In genomic region chr9:91047993-91048607, GRCh38 we compare ENCODE assay signal across 10 cellular contexts.
A peak's percentile ranks its signal among the peaks of the same experiment; 100 is the strongest.
DNase-seq lines count a peak whose midpoint lies in the region; ATAC-seq and TF ChIP-seq lines count a peak whose summit lies in the region.
"Had no signal": no experiment of that assay in that cellular context is flagged by ENCODE, and none has a peak within 500 bp of the region (broad histone marks: within the 10 kb centered on the region; RNA-seq: fewer than 3 reads in every experiment).

No MANE protein-coding gene starts in this region.

- H3K27me3 ChIP-seq in right atrium auricular region (no peaks in the 10 kb centered on the region), heart right ventricle (peaks cover 0 to 23% (median 5%) of the 10 kb centered on the region in 7 donors), H7 (ENCODE audit: control insufficient read depth, insufficient read depth, low read length) (no peaks in the 10 kb centered on the region)

- H3K4me3 ChIP-seq in right atrium auricular region (no peak overlapping the region), heart right ventricle (no peak overlapping the region), foreskin fibroblast (ENCODE audit: low read depth in 1 of 2, low read length in 2 of 2) (no peak overlapping the region), H7 (ENCODE audit: insufficient read depth, low read depth, low read length) (no peak overlapping the region)

- H3K27me3 Mint-ChIP-seq in type B pancreatic cell, result no peaks in the 10 kb centered on the region

- peak overlapping the region; percentile 83 for H3K27ac Mint-ChIP-seq in type B pancreatic cell
- H3K27ac Mint-ChIP-seq: endodermal cell had no signal

- DNase-seq in right atrium auricular region (ENCODE audit: low spot score), result peak; percentile 23
- DNase-seq in heart right ventricle, result no peak
- peak; percentile 46 to 63 for DNase-seq in activated T-cell treated with anti-CD3 and anti-CD28 coated beads, Interleukin-2, amount 50 U/mL, for 48 hours
- peak; percentile 84 to 87 for DNase-seq in foreskin fibroblast
- DNase-seq in type B pancreatic cell (ENCODE audit: extremely low spot score, unreplicated experiment), result peak; percentile 13
- DNase-seq in NCI-H526 treated with DMSO at 0.1 percent for 48 hours (lab: John Stamatoyannopoulos, UW), result no peak
- DNase-seq in H7, result no peak
- DNase-seq: endodermal cell, NCI-H2081 treated with DMSO at 0.1 percent for 48 hours had no signal

- intact Hi-C loops in heart right ventricle (cut with DNase I), result no loop called here

- TF ChIP-seq CTCF in right atrium auricular region (IDR thresholded peaks at IDR 0.05), result no peak
- TF ChIP-seq CTCF in heart right ventricle (IDR thresholded peaks at IDR 0.05), result no peak
- TF ChIP-seq CTCF in foreskin fibroblast (IDR thresholded peaks at IDR 0.05; ENCODE audit: low read depth, low read length), result no peak
- no peak for TF ChIP-seq CTCF in type B pancreatic cell (conservative IDR thresholded peaks at IDR 0.05)

- no peaks in the 10 kb centered on the region for H3K9me3 ChIP-seq in right atrium auricular region
- H3K9me3 ChIP-seq in heart right ventricle, result no peaks in the 10 kb centered on the region

- H3K4me1 ChIP-seq in right atrium auricular region (no peaks in the 10 kb centered on the region), heart right ventricle (peaks cover 0 to 8% (median 0%) of the 10 kb centered on the region in 9 donors)

- H3K4me3 Mint-ChIP-seq in type B pancreatic cell, result no peak overlapping the region
- H3K4me3 Mint-ChIP-seq: endodermal cell had no signal

- WGBS in heart right ventricle, 2 donors, result 78 to 83% methylated on average over 9 of the region's 9 CpGs

- H3K4me1 Mint-ChIP-seq in type B pancreatic cell (ENCODE audit: unreplicated experiment), result peaks cover 34% of the 10 kb centered on the region
- H3K4me1 Mint-ChIP-seq: endodermal cell had no signal

- peaks cover 12% of the 10 kb centered on the region for H3K9me3 Mint-ChIP-seq in type B pancreatic cell
- H3K9me3 Mint-ChIP-seq: endodermal cell had no signal

- H3K27ac ChIP-seq in right atrium auricular region (no peak overlapping the region), heart right ventricle (no peak overlapping the region)

- H3K36me3 Mint-ChIP-seq in type B pancreatic cell, result no peaks in the 10 kb centered on the region

- H3K36me3 ChIP-seq in right atrium auricular region, result no peaks in the 10 kb centered on the region
- H3K36me3 ChIP-seq in heart right ventricle, result no peaks in the 10 kb centered on the region
- H3K36me3 ChIP-seq in H7 (replicated peaks; ENCODE audit: control insufficient read depth, insufficient read depth, low read length), result no peaks in the 10 kb centered on the region

- ATAC-seq in heart right ventricle (no peak), HG03460 (IDR thresholded peaks at IDR 0.05; ENCODE audit: unreplicated experiment) (no peak)

Comparison
In these comparisons a context has a peak if more than half of its experiments do, and no peak if none do; other contexts are left out.
1. DNase-seq: peak in right atrium auricular region (single experiment), activated T-cell treated with anti-CD3 and anti-CD28 coated beads, Interleukin-2, amount 50 U/mL, for 48 hours (2 of 2), foreskin fibroblast (2 of 2) and type B pancreatic cell (single experiment); none in heart right ventricle (0 of 2), NCI-H526 treated with DMSO at 0.1 percent for 48 hours (single experiment) and H7 (single experiment).